Comparison of ENCODE assay signal across 9 cellular contexts in the genomic region with DNA sequence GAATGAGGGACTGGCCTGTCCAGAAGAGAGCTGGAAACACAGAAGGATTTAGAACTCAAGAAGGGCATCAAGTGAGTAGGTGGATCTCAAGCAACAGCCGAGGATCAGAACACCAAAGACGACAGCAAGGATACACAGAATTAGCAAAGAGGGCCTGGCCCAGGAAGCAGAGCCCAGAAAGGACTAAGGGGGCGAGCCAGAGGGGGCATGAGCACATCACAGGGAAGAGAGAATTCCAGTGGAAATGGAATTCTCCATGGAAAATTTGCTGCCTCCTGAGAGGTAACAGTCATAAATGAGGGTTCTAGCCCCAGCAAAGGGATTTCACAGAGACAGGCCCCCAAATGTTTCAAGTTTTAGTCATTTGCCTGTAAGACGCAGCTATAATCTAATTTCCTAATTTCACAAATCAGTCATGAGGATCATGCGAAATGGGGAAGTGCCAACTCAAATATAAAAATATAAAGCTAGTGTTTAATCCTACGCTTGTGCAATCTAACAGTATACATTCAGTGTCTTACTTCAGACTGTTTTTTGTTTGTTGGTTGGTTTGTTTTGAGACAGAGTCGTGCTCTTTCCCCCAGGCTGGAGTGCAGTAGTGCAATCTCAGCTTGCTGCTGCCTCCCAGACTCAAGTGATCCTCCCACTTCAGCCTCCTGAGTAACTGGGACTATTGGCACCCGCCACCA. TPM values are rescaled to one million over a fixed set of nuclear protein-coding genes. Genes with fewer than 3 reads are reported as not detected.
DNase-seq lines count a peak whose midpoint lies in the region; ATAC-seq and TF ChIP-seq lines count a peak whose summit lies in the region.
"Had no signal": no experiment of that assay in that cellular context is flagged by ENCODE, and none has a peak within 500 bp of the region (broad histone marks: within the 10 kb centered on the region; RNA-seq: fewer than 3 reads in every experiment).

No MANE protein-coding gene starts in this region.

- H3K9me3 ChIP-seq in testis = no peaks in the 10 kb centered on the region
- peaks cover 0 to 2% of the 10 kb centered on the region in 2 donors for H3K9me3 ChIP-seq in neuronal stem cell (replicated peaks in 1 of 2; ENCODE audit: control insufficient read depth in 2 of 2, insufficient read depth in 1 of 2, low read depth in 1 of 2, low read length in 2 of 2)

- H3K9ac ChIP-seq in neuronal stem cell (ENCODE audit: low read depth, low read length, poor library complexity) = no peak overlapping the region

- peak overlapping the region; percentile 50 to 73 for H3K27ac ChIP-seq in testis
- H3K27ac ChIP-seq in neuronal stem cell (replicated peaks; ENCODE audit: low read length) = no peak overlapping the region
- H3K27ac ChIP-seq: SJCRH30 had no signal

- TF ChIP-seq POLR2A in testis (IDR thresholded peaks at IDR 0.05) (no peak), GM18505 (IDR thresholded peaks at IDR 0.05; ENCODE audit: borderline replicate concordance, extremely low read depth, insufficient read depth, insufficient read length) (no peak)

- POLR2A ChIA-PET in activated CD8-positive, alpha-beta T cell treated with anti-CD3 and anti-CD28 coated beads for 36 hours (lab: Charles Lee) = interaction anchor here (1.0 to 12.9 kb wide), 13 partner anchors 7 to 111 kb away, joined by 3 to 110 read pairs (median 5); a partner anchor contains a TSS

- H2BK15ac ChIP-seq in neuronal stem cell (ENCODE audit: low read length) = no peak overlapping the region

- WGBS in testis, 2 donors = 77 to 78% methylated on average over 8 of the region's 8 CpGs
- no CpG with 5 or more reads among the region's 8 CpGs for WGBS in neuronal stem cell (ENCODE audit: extremely low coverage in 2 of 2, insufficient read length in 2 of 2, insufficient replicate concordance in 1 of 2), 2 donors

- no peak for DNase-seq in activated CD4-positive, alpha-beta T cell treated with anti-CD3 and anti-CD28 coated beads, Interleukin-2, amount 10 ng/mL, durations not matched to agents 24 days and 14 days
- no peak for DNase-seq in activated CD4-positive, alpha-beta T cell treated with anti-CD3 and anti-CD28 coated beads, Interleukin-2, amount 50 U/mL, for 1 hour
- no peak for DNase-seq in activated CD8-positive, alpha-beta T cell treated with anti-CD3 and anti-CD28 coated beads for 36 hours
- DNase-seq in fibroblast of the aortic adventitia (ENCODE audit: low read depth) = peak; percentile 64
- no peak for DNase-seq in testis
- no peak for DNase-seq in neuronal stem cell (ENCODE audit: low spot score)
- no peak for DNase-seq in HPDE6-E6E7 (ENCODE audit: extremely low spot score)
- DNase-seq: SJCRH30 had no signal

- H3K9me3 Mint-ChIP-seq in activated CD4-positive, alpha-beta T cell treated with anti-CD3 and anti-CD28 coated beads, Interleukin-2, amount 10 ng/mL, durations not matched to agents 24 days and 14 days = no peaks in the 10 kb centered on the region
- H3K9me3 Mint-ChIP-seq in activated CD8-positive, alpha-beta T cell treated with anti-CD3 and anti-CD28 coated beads for 36 hours = no peaks in the 10 kb centered on the region

- H3K4me1 Mint-ChIP-seq in activated CD4-positive, alpha-beta T cell treated with anti-CD3 and anti-CD28 coated beads, Interleukin-2, amount 10 ng/mL, durations not matched to agents 24 days and 14 days = peaks cover 54% of the 10 kb centered on the region
- peaks cover 67% of the 10 kb centered on the region for H3K4me1 Mint-ChIP-seq in activated CD8-positive, alpha-beta T cell treated with anti-CD3 and anti-CD28 coated beads for 36 hours (ENCODE audit: low read depth)

- H3K14ac ChIP-seq in neuronal stem cell (ENCODE audit: low read length) = no peak overlapping the region

- no peak overlapping the region for H3K18ac ChIP-seq in neuronal stem cell (ENCODE audit: low read length)

- ATAC-seq in activated CD8-positive, alpha-beta T cell treated with anti-CD3 and anti-CD28 coated beads for 36 hours = no peak
- ATAC-seq in GM18505 (IDR thresholded peaks at IDR 0.05; ENCODE audit: unreplicated experiment) = no peak

- no peak overlapping the region for H2AK5ac ChIP-seq in neuronal stem cell (ENCODE audit: low read depth, low read length)

- TF ChIP-seq CTCF in activated CD8-positive, alpha-beta T cell treated with anti-CD3 and anti-CD28 coated beads for 36 hours (IDR thresholded peaks at IDR 0.05) = no peak
- TF ChIP-seq CTCF in fibroblast of the aortic adventitia (IDR thresholded peaks at IDR 0.05; ENCODE audit: insufficient read depth, low read length) (no peak), testis (IDR thresholded peaks at IDR 0.05) (no peak)

- intact Hi-C loops in activated CD4-positive, alpha-beta T cell treated with anti-CD3 and anti-CD28 coated beads, Interleukin-2, amount 10 ng/mL, durations not matched to agents 24 days and 14 days (cut with micrococcal nuclease) = no loop called here
- intact Hi-C loops in activated CD8-positive, alpha-beta T cell treated with anti-CD3 and anti-CD28 coated beads for 36 hours (cut with micrococcal nuclease) = no loop called here
- intact Hi-C loops in testis (cut with DNase I; ENCODE audit: low total_unique reads) = no loop called here

- H3K4me1 ChIP-seq in testis (peaks cover 30% of the 10 kb centered on the region), neuronal stem cell (ENCODE audit: control insufficient read depth in 2 of 2, insufficient read depth in 1 of 2, low read depth in 1 of 2, low read length in 2 of 2) (no peaks in the 10 kb centered on the region)

- no peak overlapping the region for H3K4ac ChIP-seq in neuronal stem cell (ENCODE audit: low read length)

- no peak overlapping the region for H3K4me2 ChIP-seq in neuronal stem cell (ENCODE audit: insufficient read depth, low read length, poor library complexity, severe bottlenecking)

- H4K91ac ChIP-seq in neuronal stem cell (ENCODE audit: low read depth, low read length, poor library complexity) = no peak overlapping the region

- H4K8ac ChIP-seq in neuronal stem cell (ENCODE audit: low read depth, low read length) = no peak overlapping the region

- H3K36me3 Mint-ChIP-seq in activated CD4-positive, alpha-beta T cell treated with anti-CD3 and anti-CD28 coated beads, Interleukin-2, amount 10 ng/mL, durations not matched to agents 24 days and 14 days (ENCODE audit: low read depth) = peaks cover 43% of the 10 kb centered on the region
- peaks cover 69% of the 10 kb centered on the region for H3K36me3 Mint-ChIP-seq in activated CD8-positive, alpha-beta T cell treated with anti-CD3 and anti-CD28 coated beads for 36 hours (ENCODE audit: low read depth)

- no peak overlapping the region for H3K4me3 ChIP-seq in fibroblast of the aortic adventitia (ENCODE audit: low read depth, low read length)
- no peak overlapping the region for H3K4me3 ChIP-seq in testis
- H3K4me3 ChIP-seq in neuronal stem cell (ENCODE audit: low read length in 2 of 2) = no peak overlapping the region
- H3K4me3 ChIP-seq: SJCRH30 had no signal

- H2BK120ac ChIP-seq in neuronal stem cell (ENCODE audit: low read depth, low read length) = no peak overlapping the region

- CTCF ChIA-PET in activated CD8-positive, alpha-beta T cell treated with anti-CD3 and anti-CD28 coated beads for 36 hours (lab: Charles Lee) = interaction anchor here (0.9 to 1.7 kb wide), 9 partner anchors 10 to 111 kb away, joined by 3 to 6 read pairs (median 4); no protein-coding TSS in a partner anchor

- H3K27me3 Mint-ChIP-seq in activated CD4-positive, alpha-beta T cell treated with anti-CD3 and anti-CD28 coated beads, Interleukin-2, amount 10 ng/mL, durations not matched to agents 24 days and 14 days = no peaks in the 10 kb centered on the region
- H3K27me3 Mint-ChIP-seq in activated CD8-positive, alpha-beta T cell treated with anti-CD3 and anti-CD28 coated beads for 36 hours = no peaks in the 10 kb centered on the region

- no peaks in the 10 kb centered on the region for H3K27me3 ChIP-seq in testis
- no peaks in the 10 kb centered on the region for H3K27me3 ChIP-seq in neuronal stem cell (ENCODE audit: control insufficient read depth in 3 of 3, insufficient read depth in 3 of 3, low read depth in 1 of 3, low read length in 3 of 3)
- H3K27me3 ChIP-seq: SJCRH30 had no signal

- H3K4me3 Mint-ChIP-seq in activated CD4-positive, alpha-beta T cell treated with anti-CD3 and anti-CD28 coated beads, Interleukin-2, amount 10 ng/mL, durations not matched to agents 24 days and 14 days = peak overlapping the region; percentile 75
- peak overlapping the region; percentile 57 for H3K4me3 Mint-ChIP-seq in activated CD8-positive, alpha-beta T cell treated with anti-CD3 and anti-CD28 coated beads for 36 hours

- no peaks in the 10 kb centered on the region for H3K79me1 ChIP-seq in neuronal stem cell (ENCODE audit: low read depth, low read length)

- no peak overlapping the region for H2BK12ac ChIP-seq in neuronal stem cell (ENCODE audit: low read length)

- no peak overlapping the region for H3K23ac ChIP-seq in neuronal stem cell (ENCODE audit: low read depth, low read length, poor library complexity)

- H2AFZ ChIP-seq in neuronal stem cell (ENCODE audit: low read length) = no peak overlapping the region

- H3K36me3 ChIP-seq in testis (ENCODE audit: low read depth, missing control alignments) = no peaks in the 10 kb centered on the region
- peaks cover 0 to 16% of the 10 kb centered on the region in 2 donors for H3K36me3 ChIP-seq in neuronal stem cell (replicated peaks in 1 of 2; ENCODE audit: control insufficient read depth in 2 of 2, insufficient read depth in 2 of 2, low read length in 2 of 2)
- H3K36me3 ChIP-seq: SJCRH30 had no signal

- no peak overlapping the region for H2BK5ac ChIP-seq in neuronal stem cell (ENCODE audit: low read length)

- H3K27ac Mint-ChIP-seq in activated CD4-positive, alpha-beta T cell treated with anti-CD3 and anti-CD28 coated beads, Interleukin-2, amount 10 ng/mL, durations not matched to agents 24 days and 14 days = peak overlapping the region; percentile 95
- H3K27ac Mint-ChIP-seq in activated CD8-positive, alpha-beta T cell treated with anti-CD3 and anti-CD28 coated beads for 36 hours = peak overlapping the region; percentile 97

RNA-seq across cellular contexts. Expression of a gene that starts 46.7 kb away (rescaled TPM):
- 245 TPM in 2 replicates for total RNA-seq in activated CD4-positive, alpha-beta T cell treated with anti-CD3 and anti-CD28 coated beads, Interleukin-2, amount 10 ng/mL, durations not matched to agents 24 days and 14 days
- total RNA-seq in activated CD8-positive, alpha-beta T cell treated with anti-CD3 and anti-CD28 coated beads for 36 hours = 100 to 1,000 TPM; 266 to 268 TPM
- 44.4 and 57.9 TPM in 2 replicates for total RNA-seq in fibroblast of the aortic adventitia (ENCODE audit: low replicate concordance)
- 10 to 100 TPM; 76.6 to 89.2 TPM for total RNA-seq in testis
- polyA plus RNA-seq in testis (ENCODE audit: insufficient read depth, low read depth, low replicate concordance) = 37.9 TPM
- polyA plus RNA-seq in neuronal stem cell (2013, experiment 1 of 2) = 33.7 TPM
- 34.7 TPM for polyA plus RNA-seq in neuronal stem cell (2013, experiment 2 of 2)

RNA-seq across cellular contexts. Expression of a gene that starts 57.4 kb away (rescaled TPM):
- 19.2 and 23.6 TPM in 2 replicates for total RNA-seq in activated CD4-positive, alpha-beta T cell treated with anti-CD3 and anti-CD28 coated beads, Interleukin-2, amount 10 ng/mL, durations not matched to agents 24 days and 14 days
- 10 to 100 TPM; 18.2 to 19.0 TPM for total RNA-seq in activated CD8-positive, alpha-beta T cell treated with anti-CD3 and anti-CD28 coated beads for 36 hours
- total RNA-seq in fibroblast of the aortic adventitia (ENCODE audit: low replicate concordance) = 11.5 and 30.9 TPM in 2 replicates
- 10 to 100 TPM; 49.1 to 53.4 TPM for total RNA-seq in testis
- 41.1 TPM for polyA plus RNA-seq in testis (ENCODE audit: insufficient read depth, low read depth, low replicate concordance)
- polyA plus RNA-seq in neuronal stem cell (2013, experiment 1 of 2) = 24.1 TPM
- 24.2 TPM for polyA plus RNA-seq in neuronal stem cell (2013, experiment 2 of 2)
